In genomic region chr3:157112536-157112935, GRCh38 we compare ENCODE assay signal across 18 cellular contexts. TPM values are rescaled to one million over a fixed set of nuclear protein-coding genes. Genes with fewer than 3 reads are reported as not detected.
DNase-seq lines count a peak whose midpoint lies in the region; ATAC-seq, FAIRE-seq and TF ChIP-seq lines count a peak whose summit lies in the region.
"Had no signal": no experiment of that assay in that cellular context is flagged by ENCODE, and none has a peak within 500 bp of the region (broad histone marks: within the 10 kb centered on the region; RNA-seq: fewer than 3 reads in every experiment).

No MANE protein-coding gene starts in this region.

- H3K27me3 Mint-ChIP-seq in astrocyte (ENCODE audit: low read depth, unreplicated experiment) (no peaks in the 10 kb centered on the region), progenitor cell of endocrine pancreas (no peaks in the 10 kb centered on the region)
- no peaks in the 10 kb centered on the region for H3K27me3 Mint-ChIP-seq in activated CD8-positive, alpha-beta memory T cell treated with anti-CD3 and anti-CD28 coated beads, Interleukin-2, amount 10 ng/mL, durations not matched to agents 7 days and 5 days

- TF ChIP-seq POLR2A in IMR-90 (IDR thresholded peaks at IDR 0.05; ENCODE audit: low read depth, low read length): no peak

- POLR2A ChIA-PET in IMR-90 (lab: Charles Lee; ENCODE audit: unreplicated experiment): no interaction called here
- POLR2A ChIA-PET in A673 (lab: Charles Lee; ENCODE audit: low non-redundant PET): no interaction called here

- H3K79me1 ChIP-seq in IMR-90 (ENCODE audit: low read depth in 1 of 2, low read length in 2 of 2) (no peaks in the 10 kb centered on the region), mesendoderm (ENCODE audit: low read length) (no peaks in the 10 kb centered on the region)

- H3K4me3 Mint-ChIP-seq in astrocyte (ENCODE audit: unreplicated experiment) (no peak overlapping the region), progenitor cell of endocrine pancreas (ENCODE audit: low read depth) (no peak overlapping the region)
- no peak overlapping the region for H3K4me3 Mint-ChIP-seq in activated CD8-positive, alpha-beta memory T cell treated with anti-CD3 and anti-CD28 coated beads, Interleukin-2, amount 10 ng/mL, durations not matched to agents 7 days and 5 days

- no peak overlapping the region for H4K91ac ChIP-seq in IMR-90 (ENCODE audit: insufficient read depth, low read depth, low read length)

- H2AK5ac ChIP-seq in IMR-90 (ENCODE audit: low read depth, low read length) (peak overlapping the region; percentile 31; the same call in 1 of the 2 replicates), mesendoderm (ENCODE audit: low read length) (no peak overlapping the region)

- H3K36me3 ChIP-seq in IMR-90 (ENCODE audit: control insufficient read depth, insufficient read depth, low read length) (no peaks in the 10 kb centered on the region), astrocyte (ENCODE audit: insufficient read depth, low read length) (no peaks in the 10 kb centered on the region), mesendoderm (ENCODE audit: control insufficient read depth, insufficient read depth, low read length) (no peaks in the 10 kb centered on the region), A673 (ENCODE audit: insufficient read depth, low read length, poor library complexity, severe bottlenecking) (no peaks in the 10 kb centered on the region)

- H4K5ac ChIP-seq in IMR-90 (ENCODE audit: low read depth, low read length) (no peak overlapping the region; the same call in 1 of the 2 replicates), mesendoderm (ENCODE audit: low read length) (no peak overlapping the region)

- no peak for ATAC-seq in IMR-90 (ENCODE audit: low read depth)
- ATAC-seq in activated CD8-positive, alpha-beta memory T cell treated with anti-CD3 and anti-CD28 coated beads, Interleukin-2, amount 10 ng/mL, durations not matched to agents 7 days and 5 days: no peak

- no peak overlapping the region for H3K27ac ChIP-seq in IMR-90 (ENCODE audit: insufficient read depth, low read length)
- H3K27ac ChIP-seq in astrocyte (ENCODE audit: low read depth, low read length): no peak overlapping the region
- no peak overlapping the region for H3K27ac ChIP-seq in mesendoderm (ENCODE audit: low read depth, low read length)
- no peak overlapping the region for H3K27ac ChIP-seq in A673 (ENCODE audit: low read depth, low read length, poor library complexity, severe bottlenecking)
- H3K27ac ChIP-seq: C4-2B had no signal

- H3K9ac ChIP-seq in IMR-90 (ENCODE audit: low read depth, low read length) (no peak overlapping the region), astrocyte (ENCODE audit: low read length) (no peak overlapping the region), mesendoderm (ENCODE audit: low read length) (no peak overlapping the region)

- no peaks in the 10 kb centered on the region for H3K36me3 Mint-ChIP-seq in astrocyte (ENCODE audit: low read depth, unreplicated experiment)
- H3K36me3 Mint-ChIP-seq in progenitor cell of endocrine pancreas (ENCODE audit: insufficient read depth): no peaks in the 10 kb centered on the region
- no peaks in the 10 kb centered on the region for H3K36me3 Mint-ChIP-seq in activated CD8-positive, alpha-beta memory T cell treated with anti-CD3 and anti-CD28 coated beads, Interleukin-2, amount 10 ng/mL, durations not matched to agents 7 days and 5 days

- H3K4me3 ChIP-seq in IMR-90 (ENCODE audit: insufficient read depth, low read depth, low read length): no peak overlapping the region
- no peak overlapping the region for H3K4me3 ChIP-seq in astrocyte (ENCODE audit: insufficient read depth, low read depth, low read length)
- no peak overlapping the region for H3K4me3 ChIP-seq in mesendoderm (ENCODE audit: low read length)
- no peak overlapping the region for H3K4me3 ChIP-seq in A673 (ENCODE audit: low read depth, low read length, poor library complexity, severe bottlenecking)

- H3K4me1 Mint-ChIP-seq in astrocyte (ENCODE audit: low read depth, unreplicated experiment) (peaks cover 34% of the 10 kb centered on the region), progenitor cell of endocrine pancreas (ENCODE audit: low read depth) (peaks cover 34% of the 10 kb centered on the region)
- H3K4me1 Mint-ChIP-seq in activated CD8-positive, alpha-beta memory T cell treated with anti-CD3 and anti-CD28 coated beads, Interleukin-2, amount 10 ng/mL, durations not matched to agents 7 days and 5 days: peaks cover 15% of the 10 kb centered on the region

- no peak for TF ChIP-seq CTCF in IMR-90 (conservative IDR thresholded peaks at IDR 0.05; ENCODE audit: low read depth, low read length)
- no peak for TF ChIP-seq CTCF in astrocyte (IDR thresholded peaks at IDR 0.05; ENCODE audit: insufficient read depth, low read depth, low read length)
- TF ChIP-seq CTCF in progenitor cell of endocrine pancreas (IDR thresholded peaks at IDR 0.05; ENCODE audit: unreplicated experiment): no peak
- TF ChIP-seq CTCF in A673 (conservative IDR thresholded peaks at IDR 0.05; ENCODE audit: low read depth, low read length): no peak

- no CpG with 5 or more reads among the region's 4 CpGs for WGBS in IMR-90 (ENCODE audit: extremely low coverage in 2 of 2, insufficient read length in 1 of 2), 2 experiments
- no CpG with 5 or more reads among the region's 4 CpGs for WGBS in mesendoderm (ENCODE audit: extremely low coverage, insufficient coverage, low lambda C conversion rate)

- no peak overlapping the region for H3K56ac ChIP-seq in IMR-90 (ENCODE audit: extremely low read depth, insufficient read depth, low read length)
- H3K56ac ChIP-seq in mesendoderm (ENCODE audit: low read length): peak overlapping the region; percentile 51

- H3K79me2 ChIP-seq in astrocyte (ENCODE audit: insufficient read depth, low read length) (no peaks in the 10 kb centered on the region), mesendoderm (ENCODE audit: control insufficient read depth, insufficient read depth, low read length) (no peaks in the 10 kb centered on the region)

- H2BK5ac ChIP-seq in IMR-90 (ENCODE audit: low read depth, low read length, poor library complexity, severe bottlenecking) (no peak overlapping the region), mesendoderm (ENCODE audit: low read length) (peak overlapping the region; percentile 26)

- H2BK20ac ChIP-seq in IMR-90 (ENCODE audit: low read depth, low read length): 0 out of 2 replicates have a peak overlapping the region, but pooled peaks have one; percentile 14

- H3K23ac ChIP-seq in IMR-90 (ENCODE audit: low read depth, low read length) (no peak overlapping the region), mesendoderm (ENCODE audit: low read length) (no peak overlapping the region)

- H3K4ac ChIP-seq in IMR-90 (ENCODE audit: low read depth, low read length) (no peak overlapping the region), mesendoderm (ENCODE audit: low read depth, low read length) (peak overlapping the region; percentile 26)

- CTCF ChIA-PET in IMR-90 (lab: Yijun Ruan, JAX) (interaction anchor here (1.0 to 1.5 kb wide), 2 partner anchors 10 to 14 kb away, joined by 3 read pairs; no protein-coding TSS in a partner anchor), A673 (lab: Charles Lee) (no interaction called here)
- CTCF ChIA-PET in activated CD8-positive, alpha-beta memory T cell treated with anti-CD3 and anti-CD28 coated beads, Interleukin-2, amount 10 ng/mL, durations not matched to agents 7 days and 5 days (lab: Charles Lee): interaction anchor here (1.0 to 3.7 kb wide), 4 partner anchors 9 to 24 kb away, joined by 3 to 14 read pairs (median 5); no protein-coding TSS in a partner anchor

- BruUV-seq in IMR-90 (replicated peaks; lab: Mats Ljungman, UMichigan) (no TSS peak), A673 (replicated peaks; lab: Mats Ljungman, UMichigan) (no TSS peak)

- H3K27me3 ChIP-seq in IMR-90 (ENCODE audit: control insufficient read depth, insufficient read depth, low read length) (no peaks in the 10 kb centered on the region), astrocyte (ENCODE audit: insufficient read depth, low read length) (no peaks in the 10 kb centered on the region), mesendoderm (ENCODE audit: insufficient read depth, low read length, poor library complexity) (no peaks in the 10 kb centered on the region), A673 (replicated peaks; ENCODE audit: insufficient read depth, low read depth, low read length, poor library complexity) (no peaks in the 10 kb centered on the region)

- H3K27ac Mint-ChIP-seq in astrocyte (ENCODE audit: unreplicated experiment): peak overlapping the region; percentile 19
- peak overlapping the region; percentile 26 for H3K27ac Mint-ChIP-seq in progenitor cell of endocrine pancreas
- no peak overlapping the region for H3K27ac Mint-ChIP-seq in activated CD8-positive, alpha-beta memory T cell treated with anti-CD3 and anti-CD28 coated beads, Interleukin-2, amount 10 ng/mL, durations not matched to agents 7 days and 5 days

- H3K9me1 ChIP-seq in IMR-90 (ENCODE audit: insufficient read depth, low read length): peaks cover 5% of the 10 kb centered on the region

- in situ Hi-C loops in IMR-90 (cut with MboI; ENCODE audit: low sequenced_read_pairs): no loop called here

- no peak overlapping the region for H2AK9ac ChIP-seq in IMR-90 (replicated peaks; ENCODE audit: low read depth, low read length, poor library complexity)

- no peak for TF ChIP-seq RAD21 in IMR-90 (IDR thresholded peaks at IDR 0.05; ENCODE audit: low read length)

- H3K9me3 Mint-ChIP-seq in astrocyte (ENCODE audit: unreplicated experiment) (no peaks in the 10 kb centered on the region), progenitor cell of endocrine pancreas (ENCODE audit: low read depth) (no peaks in the 10 kb centered on the region)
- no peaks in the 10 kb centered on the region for H3K9me3 Mint-ChIP-seq in activated CD8-positive, alpha-beta memory T cell treated with anti-CD3 and anti-CD28 coated beads, Interleukin-2, amount 10 ng/mL, durations not matched to agents 7 days and 5 days (ENCODE audit: low read depth)

- 0 out of 3 replicates have a peak overlapping the region, but pooled peaks have one; percentile 42 for H2BK15ac ChIP-seq in IMR-90 (ENCODE audit: low read depth, low read length)
- H2BK15ac ChIP-seq in mesendoderm (replicated peaks; ENCODE audit: low read depth): no peak overlapping the region

- no peak overlapping the region for H4K8ac ChIP-seq in IMR-90 (ENCODE audit: low read depth in 2 of 2, low read length in 2 of 2)
- H4K8ac ChIP-seq in mesendoderm (ENCODE audit: low read depth, low read length): no peak overlapping the region

- peak overlapping the region; percentile 27 for H2AFZ ChIP-seq in IMR-90 (replicated peaks; ENCODE audit: low read length, poor library complexity)
- H2AFZ ChIP-seq in astrocyte (ENCODE audit: low read depth, low read length): peak overlapping the region; percentile 27

- FAIRE-seq in astrocyte (lab: Jason Lieb, UNC): no peak

- intact Hi-C loops in IMR-90 (cut with micrococcal nuclease) (no loop called here), A673 (cut with micrococcal nuclease; ENCODE audit: unreplicated experiment) (no loop called here)

- no peak overlapping the region for H3K14ac ChIP-seq in IMR-90 (replicated peaks; ENCODE audit: low read depth, low read length)

- no peak overlapping the region for H3K4me2 ChIP-seq in IMR-90 (ENCODE audit: low read depth, low read length)
- no peak overlapping the region for H3K4me2 ChIP-seq in astrocyte (ENCODE audit: low read length)
- H3K4me2 ChIP-seq in mesendoderm (ENCODE audit: low read length): no peak overlapping the region

- dilution Hi-C loops in IMR-90 (cut with HindIII; ENCODE audit: low sequenced_read_pairs, unreplicated experiment): no loop called here

- H3K4me1 ChIP-seq in IMR-90 (ENCODE audit: control insufficient read depth, insufficient read depth, low read length): peaks cover 16% of the 10 kb centered on the region
- H3K4me1 ChIP-seq in astrocyte (ENCODE audit: insufficient read depth, low read length): peaks cover 16% of the 10 kb centered on the region
- H3K4me1 ChIP-seq in mesendoderm (ENCODE audit: control insufficient read depth, low read depth, low read length): peaks cover 15% of the 10 kb centered on the region
- peaks cover 26% of the 10 kb centered on the region for H3K4me1 ChIP-seq in A673 (ENCODE audit: insufficient read depth, low read length, poor library complexity, severe bottlenecking)

- H3K18ac ChIP-seq in IMR-90 (ENCODE audit: low read depth, low read length) (no peak overlapping the region; the same call in 1 of the 2 replicates), mesendoderm (ENCODE audit: low read length) (no peak overlapping the region)

- DNase-seq in IMR-90 (no peak), astrocyte (ENCODE audit: low read depth) (no peak), mesendoderm (no peak), progenitor cell of endocrine pancreas (ENCODE audit: low spot score, unreplicated experiment) (no peak), ecto neural progenitor cell (ENCODE audit: low spot score) (no peak), A673 (ENCODE audit: low spot score) (no peak)
- DNase-seq in activated CD8-positive, alpha-beta memory T cell treated with anti-CD3 and anti-CD28 coated beads, Interleukin-2, amount 10 ng/mL, durations not matched to agents 7 days and 5 days: no peak
- DNase-seq: AML-193, DMS79 treated with DMSO at 0.1 percent for 48 hours, KG1, NCI-H1105 treated with DMSO at 0.1 percent for 48 hours, NCI-H187, NCI-H2107, NCI-H510A treated with DMSO at 0.1 percent for 48 hours, NCI-H774, OCI-M1, SIG-M5 had no signal

- H2BK120ac ChIP-seq in IMR-90 (ENCODE audit: low read depth, low read length) (no peak overlapping the region), mesendoderm (ENCODE audit: low read depth, low read length) (no peak overlapping the region)

- no peaks in the 10 kb centered on the region for H3K9me3 ChIP-seq in IMR-90 (ENCODE audit: control insufficient read depth, insufficient read depth, low read length)
- H3K9me3 ChIP-seq in astrocyte (ENCODE audit: insufficient read depth, low read depth, low read length): no peaks in the 10 kb centered on the region
- H3K9me3 ChIP-seq in A673 (ENCODE audit: low read depth, low read length, poor library complexity, severe bottlenecking): no peaks in the 10 kb centered on the region

- H4K20me1 ChIP-seq in IMR-90 (ENCODE audit: insufficient read depth, low read length) (no peaks in the 10 kb centered on the region), astrocyte (ENCODE audit: insufficient read depth, low read length) (no peaks in the 10 kb centered on the region)

RNA-seq across cellular contexts. Expression of gene CCNL1, which starts 47.4 kb away (rescaled TPM):
- total RNA-seq in IMR-90 (2012; rRNA removed): 60.9 and 156 TPM in 2 replicates
- polyA plus RNA-seq in IMR-90 (2012; rRNA removed): 70.4 and 83.3 TPM in 2 replicates
- polyA plus RNA-seq in IMR-90 (2012; cell fraction: cytosol; rRNA removed): 20.1 and 20.2 TPM in 2 replicates
- polyA plus RNA-seq in IMR-90 (2012; cell fraction: nucleus; rRNA removed; ENCODE audit: low replicate concordance): 533 and 1,043 TPM in 2 replicates
- total RNA-seq in astrocyte: 63.2 and 66.8 TPM in 2 replicates
- 49.8 TPM for polyA plus RNA-seq in mesendoderm (2013, experiment 1 of 2)
- 46.0 TPM for polyA plus RNA-seq in mesendoderm (2013, experiment 2 of 2)
- 155 and 157 TPM in 2 replicates for total RNA-seq in progenitor cell of endocrine pancreas
- total RNA-seq in activated CD8-positive, alpha-beta memory T cell treated with anti-CD3 and anti-CD28 coated beads, Interleukin-2, amount 10 ng/mL, durations not matched to agents 7 days and 5 days: 100 to 1,000 TPM; 166 to 254 TPM
- total RNA-seq in A673 (2021): 91.0 and 101 TPM in 2 replicates
